Comparison of ENCODE assay signal across 8 cellular contexts in the genomic region with DNA sequence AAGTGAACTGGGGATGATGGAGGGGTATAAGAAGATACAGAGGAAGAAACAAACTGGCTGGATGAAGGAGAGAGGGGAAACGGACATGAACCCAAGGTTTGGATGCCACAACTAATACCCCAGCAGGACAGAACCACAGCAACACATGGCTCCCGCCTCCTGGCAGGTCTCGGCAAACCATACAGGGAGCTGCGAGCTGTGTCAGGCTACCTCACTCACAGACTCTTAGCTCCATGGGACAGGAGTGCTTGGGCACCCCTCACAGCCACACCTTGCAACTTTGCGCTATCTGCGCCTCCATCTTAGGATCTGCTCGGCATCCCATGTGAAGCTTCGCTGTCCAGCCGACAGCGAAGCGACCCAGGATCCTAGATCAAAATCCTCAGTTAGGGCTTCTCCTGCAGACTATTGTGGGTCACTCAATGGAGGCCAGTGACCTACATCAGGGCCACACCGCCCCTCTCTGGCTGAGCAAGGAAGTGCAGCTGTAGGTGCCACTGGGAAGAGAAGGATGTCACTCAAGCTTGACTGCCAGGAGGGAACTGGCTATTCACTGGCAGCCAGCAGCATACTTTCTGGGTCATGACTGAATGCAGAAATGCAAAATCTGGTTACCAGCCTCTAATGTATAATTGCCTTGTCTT.
DNase-seq lines count a peak whose midpoint lies in the region; TF ChIP-seq lines count a peak whose summit lies in the region.

No MANE protein-coding gene starts in this region.

- in situ Hi-C loops in GM13977 (cut with MboI; ENCODE audit: low pct_unique_long_range_greater_than_20kb, low sequenced_read_pairs, unreplicated experiment): loop anchor here (10.0 kb wide), 1 partner anchor 379 kb away; no protein-coding TSS in a partner anchor

- no peak for TF ChIP-seq EP300 in suprapubic skin (IDR thresholded peaks at IDR 0.05)

- peak; percentile 96 for TF ChIP-seq CTCF in AG09309 (IDR thresholded peaks at IDR 0.05; ENCODE audit: control insufficient read depth, insufficient read depth, low read depth, low read length, missing control alignments)
- peak; percentile 82 for TF ChIP-seq CTCF in GM13977 (IDR thresholded peaks at IDR 0.05; ENCODE audit: extremely low read depth, insufficient read depth, missing control alignments)
- TF ChIP-seq CTCF in suprapubic skin (IDR thresholded peaks at IDR 0.05): peak; percentile 58 to 84

- no peak overlapping the region for H3K27ac ChIP-seq in suprapubic skin

- H3K9me3 ChIP-seq in suprapubic skin: no peaks in the 10 kb centered on the region

- peak; percentile 11 for DNase-seq in AG09309 (ENCODE audit: low read depth)
- DNase-seq in GM13977 (ENCODE audit: low spot score): peak; percentile 73
- peak; percentile 67 for DNase-seq in NCI-H1092 (lab: John Stamatoyannopoulos, UW)
- DNase-seq in UCSD-AML1 (lab: John Stamatoyannopoulos, UW; ENCODE audit: unreplicated experiment): peak; percentile 84
- peak; percentile 67 to 80 for DNase-seq in erythroblast (lab: John Stamatoyannopoulos, UW)
- DNase-seq in mucosa of gallbladder (ENCODE audit: low spot score): peak; percentile 69
- peak; percentile 75 to 85 for DNase-seq in suprapubic skin (ENCODE audit: low spot score in 2 of 2)
- no peak for DNase-seq in H4 (ENCODE audit: low spot score)

- TF ChIP-seq POLR2A in erythroblast (IDR thresholded peaks at IDR 0.05; ENCODE audit: low read length): no peak
- no peak for TF ChIP-seq POLR2A in suprapubic skin (IDR thresholded peaks at IDR 0.05)

- 75% methylated on average over 10 of the region's 12 CpGs for WGBS in suprapubic skin

- peaks cover 1% of the 10 kb centered on the region for H3K4me1 ChIP-seq in suprapubic skin

- H3K36me3 ChIP-seq in suprapubic skin: no peaks in the 10 kb centered on the region

- H3K27me3 ChIP-seq in suprapubic skin: no peaks in the 10 kb centered on the region

- H3K4me3 ChIP-seq in AG09309 (ENCODE audit: control insufficient read depth, low read depth, low read length) (no peak overlapping the region), suprapubic skin (no peak overlapping the region)
